12 cellular contexts compared by ENCODE assay signal in the genomic region with DNA sequence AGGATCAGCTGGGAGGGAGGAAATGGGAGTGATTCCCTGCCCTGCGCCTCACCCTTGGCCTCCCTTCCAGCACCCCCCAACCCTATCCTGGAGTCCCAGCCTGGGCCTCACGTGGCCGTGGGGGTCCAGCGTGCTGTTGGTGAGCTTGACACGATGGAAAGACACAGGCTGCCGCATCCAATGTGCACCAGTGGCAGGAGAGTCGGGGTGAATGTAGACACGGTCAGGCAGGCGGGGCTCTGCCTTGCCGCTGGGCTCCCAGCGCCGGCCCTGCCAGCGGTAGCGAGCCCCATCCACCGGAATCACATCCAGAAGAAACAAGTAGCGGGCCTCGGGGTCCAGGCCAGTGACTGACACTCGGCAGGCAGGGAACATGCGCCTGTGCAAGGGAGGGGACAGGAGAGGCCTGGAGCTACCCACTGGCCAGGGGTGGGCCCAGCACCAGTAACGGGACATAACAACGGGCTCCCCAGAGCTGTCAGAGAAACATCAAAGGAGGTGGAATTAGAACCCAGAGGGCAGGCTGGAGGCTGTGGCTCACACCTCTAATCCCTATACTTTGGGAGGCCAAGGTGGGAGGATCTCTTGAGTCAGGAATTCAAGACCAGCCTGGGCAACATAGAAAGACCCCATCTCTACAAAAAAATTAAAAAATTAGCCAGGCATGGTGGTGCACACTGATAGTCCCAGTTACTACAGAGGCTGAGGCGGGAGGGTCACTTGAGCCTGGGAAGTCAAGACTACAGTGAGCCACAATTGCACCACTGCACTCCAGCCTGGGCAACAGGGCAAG. TPM values are rescaled to one million over a fixed set of nuclear protein-coding genes. Genes with fewer than 3 reads are reported as not detected.
DNase-seq lines count a peak whose midpoint lies in the region; ATAC-seq and TF ChIP-seq lines count a peak whose summit lies in the region.
"Had no signal": no experiment of that assay in that cellular context is flagged by ENCODE, and none has a peak within 500 bp of the region (broad histone marks: within the 10 kb centered on the region; RNA-seq: fewer than 3 reads in every experiment).

No MANE protein-coding gene starts in this region.

- DNase-seq in stimulated activated naive CD8-positive, alpha-beta T cell treated with anti-CD3 and anti-CD28 coated beads, Interleukin-15, amount 100 ng/mL, for 72 hours, result no peak
- DNase-seq in activated CD8-positive, alpha-beta T cell treated with anti-CD3 and anti-CD28 coated beads, Interleukin-2, amount 10 ng/mL, durations not matched to agents 7 days and 5 days, result no peak
- DNase-seq in T1000 (lab: John Stamatoyannopoulos, UW), result no peak
- DNase-seq in cerebellum (ENCODE audit: low spot score), result no peak
- no peak for DNase-seq in substantia nigra (lab: John Stamatoyannopoulos, UW)
- DNase-seq: NCI-H1436; occipital lobe; Right ventricle myocardium superior; stimulated activated naive CD8-positive, alpha-beta T cell treated with anti-CD3 and anti-CD28 coated beads, Interleukin-15, Interleukin-2, amounts not matched to agents 100 U/mL and 50 U/mL, for 24 hours had no signal

- H3K4me1 Mint-ChIP-seq in stimulated activated naive CD8-positive, alpha-beta T cell treated with anti-CD3 and anti-CD28 coated beads, Interleukin-15, Interleukin-2, amounts not matched to agents 100 ng/mL and 50 ng/mL, for 24 hours (ENCODE audit: low read depth), result peaks cover 31% of the 10 kb centered on the region
- H3K4me1 Mint-ChIP-seq in stimulated activated naive CD8-positive, alpha-beta T cell treated with anti-CD3 and anti-CD28 coated beads, Interleukin-15, amount 100 ng/mL, for 72 hours, result peaks cover 59% of the 10 kb centered on the region
- peaks cover 49% of the 10 kb centered on the region for H3K4me1 Mint-ChIP-seq in activated CD8-positive, alpha-beta T cell treated with anti-CD3 and anti-CD28 coated beads, Interleukin-2, amount 10 ng/mL, durations not matched to agents 7 days and 5 days (ENCODE audit: low read depth)
- peaks cover 29% of the 10 kb centered on the region for H3K4me1 Mint-ChIP-seq in nephron

- no peak overlapping the region for H3K27ac ChIP-seq in substantia nigra (ENCODE audit: low read depth, low read length, poor library complexity, severe bottlenecking)

- no peak for TF ChIP-seq CTCF in nephron (IDR thresholded peaks at IDR 0.05; ENCODE audit: unreplicated experiment in 3 of 3)

- POLR2A ChIA-PET in activated CD8-positive, alpha-beta T cell treated with anti-CD3 and anti-CD28 coated beads, Interleukin-2, amount 10 ng/mL, durations not matched to agents 7 days and 5 days (lab: Charles Lee), result interaction anchor here (0.6 to 8.4 kb wide), 6 partner anchors 12 to 97 kb away, joined by 3 to 102 read pairs (median 19); partner anchors contain the start of genes ALDOA and CORO1A

- no peak for ATAC-seq in stimulated activated naive CD8-positive, alpha-beta T cell treated with anti-CD3 and anti-CD28 coated beads, Interleukin-15, amount 100 ng/mL, for 72 hours
- ATAC-seq in activated CD8-positive, alpha-beta T cell treated with anti-CD3 and anti-CD28 coated beads, Interleukin-2, amount 10 ng/mL, durations not matched to agents 7 days and 5 days, result no peak
- no peak for ATAC-seq in GM21825 (IDR thresholded peaks at IDR 0.05; ENCODE audit: unreplicated experiment)

- H3K36me3 Mint-ChIP-seq in stimulated activated naive CD8-positive, alpha-beta T cell treated with anti-CD3 and anti-CD28 coated beads, Interleukin-15, Interleukin-2, amounts not matched to agents 100 ng/mL and 50 ng/mL, for 24 hours (ENCODE audit: low read depth), result peaks cover 11% of the 10 kb centered on the region
- H3K36me3 Mint-ChIP-seq in activated CD8-positive, alpha-beta T cell treated with anti-CD3 and anti-CD28 coated beads, Interleukin-2, amount 10 ng/mL, durations not matched to agents 7 days and 5 days (ENCODE audit: low read depth), result peaks cover 27% of the 10 kb centered on the region
- peaks cover 17% of the 10 kb centered on the region for H3K36me3 Mint-ChIP-seq in nephron (ENCODE audit: low read depth)

- no peaks in the 10 kb centered on the region for H3K27me3 Mint-ChIP-seq in stimulated activated naive CD8-positive, alpha-beta T cell treated with anti-CD3 and anti-CD28 coated beads, Interleukin-15, Interleukin-2, amounts not matched to agents 100 ng/mL and 50 ng/mL, for 24 hours
- no peaks in the 10 kb centered on the region for H3K27me3 Mint-ChIP-seq in stimulated activated naive CD8-positive, alpha-beta T cell treated with anti-CD3 and anti-CD28 coated beads, Interleukin-15, amount 100 ng/mL, for 72 hours
- H3K27me3 Mint-ChIP-seq in activated CD8-positive, alpha-beta T cell treated with anti-CD3 and anti-CD28 coated beads, Interleukin-2, amount 10 ng/mL, durations not matched to agents 7 days and 5 days (ENCODE audit: low read depth), result no peaks in the 10 kb centered on the region
- H3K27me3 Mint-ChIP-seq in nephron (ENCODE audit: low read depth), result no peaks in the 10 kb centered on the region

- no peak overlapping the region for H3K4me3 Mint-ChIP-seq in stimulated activated naive CD8-positive, alpha-beta T cell treated with anti-CD3 and anti-CD28 coated beads, Interleukin-15, Interleukin-2, amounts not matched to agents 100 ng/mL and 50 ng/mL, for 24 hours
- H3K4me3 Mint-ChIP-seq in stimulated activated naive CD8-positive, alpha-beta T cell treated with anti-CD3 and anti-CD28 coated beads, Interleukin-15, amount 100 ng/mL, for 72 hours, result no peak overlapping the region
- H3K4me3 Mint-ChIP-seq in activated CD8-positive, alpha-beta T cell treated with anti-CD3 and anti-CD28 coated beads, Interleukin-2, amount 10 ng/mL, durations not matched to agents 7 days and 5 days, result no peak overlapping the region
- H3K4me3 Mint-ChIP-seq in nephron, result peak overlapping the region in 2 of 3 experiments; percentile 35 to 77

- CTCF ChIA-PET in activated CD8-positive, alpha-beta T cell treated with anti-CD3 and anti-CD28 coated beads, Interleukin-2, amount 10 ng/mL, durations not matched to agents 7 days and 5 days (lab: Charles Lee), result interaction anchor here (1.5 to 4.7 kb wide), 2 partner anchors 12 to 22 kb away, joined by 5 to 64 read pairs; partner anchors contain the start of gene ALDOA

- H3K9me3 Mint-ChIP-seq in stimulated activated naive CD8-positive, alpha-beta T cell treated with anti-CD3 and anti-CD28 coated beads, Interleukin-15, Interleukin-2, amounts not matched to agents 100 ng/mL and 50 ng/mL, for 24 hours, result no peaks in the 10 kb centered on the region
- H3K9me3 Mint-ChIP-seq in stimulated activated naive CD8-positive, alpha-beta T cell treated with anti-CD3 and anti-CD28 coated beads, Interleukin-15, amount 100 ng/mL, for 72 hours, result no peaks in the 10 kb centered on the region
- no peaks in the 10 kb centered on the region for H3K9me3 Mint-ChIP-seq in activated CD8-positive, alpha-beta T cell treated with anti-CD3 and anti-CD28 coated beads, Interleukin-2, amount 10 ng/mL, durations not matched to agents 7 days and 5 days (ENCODE audit: insufficient read depth)
- no peaks in the 10 kb centered on the region for H3K9me3 Mint-ChIP-seq in nephron

- peak overlapping the region; percentile 63 for H3K27ac Mint-ChIP-seq in stimulated activated naive CD8-positive, alpha-beta T cell treated with anti-CD3 and anti-CD28 coated beads, Interleukin-15, Interleukin-2, amounts not matched to agents 100 ng/mL and 50 ng/mL, for 24 hours
- no peak overlapping the region for H3K27ac Mint-ChIP-seq in stimulated activated naive CD8-positive, alpha-beta T cell treated with anti-CD3 and anti-CD28 coated beads, Interleukin-15, amount 100 ng/mL, for 72 hours
- peak overlapping the region; percentile 80 for H3K27ac Mint-ChIP-seq in activated CD8-positive, alpha-beta T cell treated with anti-CD3 and anti-CD28 coated beads, Interleukin-2, amount 10 ng/mL, durations not matched to agents 7 days and 5 days
- peak overlapping the region in 1 of 3 experiments; percentile 32 for H3K27ac Mint-ChIP-seq in nephron

RNA-seq across cellular contexts. Expression of gene TBX6, which starts 2.7 kb away (rescaled TPM):
- 1 to 10 TPM; 1.3 TPM for total RNA-seq in activated CD8-positive, alpha-beta T cell treated with anti-CD3 and anti-CD28 coated beads, Interleukin-2, amount 10 ng/mL, durations not matched to agents 7 days and 5 days
- 0.45 TPM for total RNA-seq in cerebellum

RNA-seq across cellular contexts. Expression of gene YPEL3, which starts 7.0 kb away (rescaled TPM):
- 10 to 100 TPM; 29.4 to 34.5 TPM for total RNA-seq in activated CD8-positive, alpha-beta T cell treated with anti-CD3 and anti-CD28 coated beads, Interleukin-2, amount 10 ng/mL, durations not matched to agents 7 days and 5 days
- 19.3 TPM for total RNA-seq in cerebellum

RNA-seq across cellular contexts. Expression of gene PPP4C, which starts 13.2 kb away (rescaled TPM):
- total RNA-seq in activated CD8-positive, alpha-beta T cell treated with anti-CD3 and anti-CD28 coated beads, Interleukin-2, amount 10 ng/mL, durations not matched to agents 7 days and 5 days, result 100 to 1,000 TPM; 157 TPM
- 56.4 TPM for total RNA-seq in cerebellum

RNA-seq across cellular contexts. Expression of gene ALDOA, which starts 23.5 kb away (rescaled TPM):
- 1,000 to 10,000 TPM; 1,738 to 1,843 TPM for total RNA-seq in activated CD8-positive, alpha-beta T cell treated with anti-CD3 and anti-CD28 coated beads, Interleukin-2, amount 10 ng/mL, durations not matched to agents 7 days and 5 days
- total RNA-seq in cerebellum, result 61.7 TPM

RNA-seq across cellular contexts. Expression of gene GDPD3, which starts 24.3 kb away (rescaled TPM):
- total RNA-seq in activated CD8-positive, alpha-beta T cell treated with anti-CD3 and anti-CD28 coated beads, Interleukin-2, amount 10 ng/mL, durations not matched to agents 7 days and 5 days, result 10 to 100 TPM; 10.5 to 12.6 TPM
- 1.1 TPM for total RNA-seq in cerebellum

Comparison
In these comparisons a context has a peak if more than half of its experiments do, and no peak if none do; other contexts are left out.
1. H3K27ac Mint-ChIP-seq: peak in stimulated activated naive CD8-positive, alpha-beta T cell treated with anti-CD3 and anti-CD28 coated beads, Interleukin-15, Interleukin-2, amounts not matched to agents 100 ng/mL and 50 ng/mL, for 24 hours (single experiment) and activated CD8-positive, alpha-beta T cell treated with anti-CD3 and anti-CD28 coated beads, Interleukin-2, amount 10 ng/mL, durations not matched to agents 7 days and 5 days (single experiment); none in stimulated activated naive CD8-positive, alpha-beta T cell treated with anti-CD3 and anti-CD28 coated beads, Interleukin-15, amount 100 ng/mL, for 72 hours (0 of 2).
2. H3K4me3 Mint-ChIP-seq: peak in nephron (2 of 3); none in stimulated activated naive CD8-positive, alpha-beta T cell treated with anti-CD3 and anti-CD28 coated beads, Interleukin-15, Interleukin-2, amounts not matched to agents 100 ng/mL and 50 ng/mL, for 24 hours (single experiment), stimulated activated naive CD8-positive, alpha-beta T cell treated with anti-CD3 and anti-CD28 coated beads, Interleukin-15, amount 100 ng/mL, for 72 hours (0 of 2) and activated CD8-positive, alpha-beta T cell treated with anti-CD3 and anti-CD28 coated beads, Interleukin-2, amount 10 ng/mL, durations not matched to agents 7 days and 5 days (single experiment).